Comparison of ENCODE assay signal across 25 cellular contexts in genomic region chr3:129375099-129375498, GRCh38. TPM values are rescaled to one million over a fixed set of nuclear protein-coding genes. Genes with fewer than 3 reads are reported as not detected.
DNase-seq lines count a peak whose midpoint lies in the region; ATAC-seq and TF ChIP-seq lines count a peak whose summit lies in the region.
"Had no signal": no experiment of that assay in that cellular context is flagged by ENCODE, and none has a peak within 500 bp of the region (broad histone marks: within the 10 kb centered on the region; RNA-seq: fewer than 3 reads in every experiment).

No MANE protein-coding gene starts in this region.

- H3K9me3 ChIP-seq in sigmoid colon, result no peaks in the 10 kb centered on the region
- H3K9me3 ChIP-seq: A549, BE2C had no signal

- no peak overlapping the region for H3K27ac ChIP-seq in sigmoid colon
- H3K27ac ChIP-seq: A549; BLaER1 treated with 17β-estradiol and CSF1 and Interleukin-3, amounts not matched to agents 10 nM and 100 nM had no signal

- no peaks in the 10 kb centered on the region for H3K4me1 ChIP-seq in sigmoid colon
- H3K4me1 ChIP-seq: BE2C; BLaER1 treated with 17β-estradiol and CSF1 and Interleukin-3, amounts not matched to agents 10 nM and 100 nM; HAP-1 had no signal

- DNase-seq in SK-N-DZ (ENCODE audit: low spot score), result peak; percentile 71
- DNase-seq in fibroblast of villous mesenchyme (ENCODE audit: low read depth), result peak; percentile 20
- no peak for DNase-seq in progenitor cell of endocrine pancreas (ENCODE audit: low spot score, unreplicated experiment)
- DNase-seq in sigmoid colon, result no peak
- no peak for DNase-seq in activated CD4-positive, CD25-positive, alpha-beta regulatory T cell treated with anti-CD3 and anti-CD28 coated beads, Interleukin-2, amount 50 U/mL, for 72 hours
- no peak for DNase-seq in natural killer cell treated with Interleukin-12 subunit alpha and Interleukin-12 subunit beta and Interleukin-15 and Interleukin-18, amount 100 ng/mL, for 72 hours (ENCODE audit: low spot score)
- DNase-seq: 8988T; ACHN; AML-193; BE2C; Calu3; CD4-positive, alpha-beta T cell; CD8-positive, alpha-beta memory T cell; COR-L47; DMS53; DMS79 treated with DMSO at 0.1 percent for 48 hours; GF-D8; GOT3; HFFc6 had no signal

- intact Hi-C loops in sigmoid colon (cut with DNase I), result no loop called here

- H3K36me3 Mint-ChIP-seq in progenitor cell of endocrine pancreas (ENCODE audit: insufficient read depth), result no peaks in the 10 kb centered on the region
- no peaks in the 10 kb centered on the region for H3K36me3 Mint-ChIP-seq in natural killer cell treated with Interleukin-12 subunit alpha and Interleukin-12 subunit beta and Interleukin-15 and Interleukin-18, amount 100 ng/mL, for 72 hours

- peak overlapping the region; percentile 43 for H3K4me3 Mint-ChIP-seq in progenitor cell of endocrine pancreas (ENCODE audit: low read depth)
- H3K4me3 Mint-ChIP-seq in natural killer cell treated with Interleukin-12 subunit alpha and Interleukin-12 subunit beta and Interleukin-15 and Interleukin-18, amount 100 ng/mL, for 72 hours, result no peak overlapping the region
- H3K4me3 Mint-ChIP-seq: CD14-positive monocyte; CD4-positive, alpha-beta T cell; CD8-positive, alpha-beta memory T cell; HFFc6 had no signal

- peak overlapping the region; percentile 23 for H3K27ac Mint-ChIP-seq in progenitor cell of endocrine pancreas
- H3K27ac Mint-ChIP-seq in natural killer cell treated with Interleukin-12 subunit alpha and Interleukin-12 subunit beta and Interleukin-15 and Interleukin-18, amount 100 ng/mL, for 72 hours, result no peak overlapping the region
- H3K27ac Mint-ChIP-seq: CD14-positive monocyte; CD4-positive, alpha-beta T cell; HFFc6 had no signal

- H3K4me3 ChIP-seq in fibroblast of villous mesenchyme (ENCODE audit: low read depth, low read length), result no peak overlapping the region
- no peak overlapping the region for H3K4me3 ChIP-seq in sigmoid colon
- H3K4me3 ChIP-seq: A549; BLaER1 treated with 17β-estradiol and CSF1 and Interleukin-3, amounts not matched to agents 10 nM and 100 nM; HAP-1 had no signal

- no peak for ATAC-seq in natural killer cell treated with Interleukin-12 subunit alpha and Interleukin-12 subunit beta and Interleukin-15 and Interleukin-18, amount 100 ng/mL, for 72 hours
- ATAC-seq: A549 had no signal

- TF ChIP-seq EP300 in sigmoid colon (IDR thresholded peaks at IDR 0.05), result no peak

- 84 to 89% methylated on average over 5 of the region's 5 CpGs for WGBS in sigmoid colon, 2 donors

- TF ChIP-seq POLR2A in sigmoid colon (IDR thresholded peaks at IDR 0.05), result no peak

- H3K27me3 ChIP-seq in sigmoid colon, result no peaks in the 10 kb centered on the region
- H3K27me3 ChIP-seq: BE2C; BLaER1 treated with 17β-estradiol and CSF1 and Interleukin-3, amounts not matched to agents 10 nM and 100 nM had no signal

- no peaks in the 10 kb centered on the region for H3K27me3 Mint-ChIP-seq in progenitor cell of endocrine pancreas
- no peaks in the 10 kb centered on the region for H3K27me3 Mint-ChIP-seq in natural killer cell treated with Interleukin-12 subunit alpha and Interleukin-12 subunit beta and Interleukin-15 and Interleukin-18, amount 100 ng/mL, for 72 hours
- H3K27me3 Mint-ChIP-seq: CD4-positive, alpha-beta T cell; CD8-positive, alpha-beta memory T cell had no signal

- no peaks in the 10 kb centered on the region for H3K9me3 Mint-ChIP-seq in progenitor cell of endocrine pancreas (ENCODE audit: low read depth)
- no peaks in the 10 kb centered on the region for H3K9me3 Mint-ChIP-seq in natural killer cell treated with Interleukin-12 subunit alpha and Interleukin-12 subunit beta and Interleukin-15 and Interleukin-18, amount 100 ng/mL, for 72 hours
- H3K9me3 Mint-ChIP-seq: CD4-positive, alpha-beta T cell; CD8-positive, alpha-beta memory T cell had no signal

- TF ChIP-seq CTCF in fibroblast of villous mesenchyme (IDR thresholded peaks at IDR 0.05; ENCODE audit: insufficient read depth, low read depth, low read length) (no peak), progenitor cell of endocrine pancreas (IDR thresholded peaks at IDR 0.05; ENCODE audit: unreplicated experiment) (no peak), sigmoid colon (IDR thresholded peaks at IDR 0.05) (no peak)

- H3K4me1 Mint-ChIP-seq in progenitor cell of endocrine pancreas (ENCODE audit: low read depth), result peaks cover 14% of the 10 kb centered on the region
- no peaks in the 10 kb centered on the region for H3K4me1 Mint-ChIP-seq in natural killer cell treated with Interleukin-12 subunit alpha and Interleukin-12 subunit beta and Interleukin-15 and Interleukin-18, amount 100 ng/mL, for 72 hours (ENCODE audit: low read depth in 2 of 2)
- H3K4me1 Mint-ChIP-seq: CD14-positive monocyte; CD8-positive, alpha-beta memory T cell had no signal

- no peaks in the 10 kb centered on the region for H3K36me3 ChIP-seq in sigmoid colon
- H3K36me3 ChIP-seq: BE2C, HAP-1 had no signal

RNA-seq across cellular contexts. Expression of gene EFCAB12, which starts 53.3 kb away (rescaled TPM):
- not detected in 2 replicates for polyA plus RNA-seq in SK-N-DZ (2014; cell fraction: cytosol; rRNA removed)
- polyA plus RNA-seq in SK-N-DZ (2014; cell fraction: nucleus; rRNA removed), result 0.08 TPM in 1 of 2 replicates, not detected in the other
- total RNA-seq in fibroblast of villous mesenchyme (not detected in 2 replicates), progenitor cell of endocrine pancreas (6.6 and 6.8 TPM in 2 replicates), sigmoid colon (under 1 TPM in 1 of 4 donors, not detected in 3; 0.36 TPM)
- polyA plus RNA-seq in sigmoid colon, result under 1 TPM in 2 of 3 donors, not detected in 1; 0.38 to 0.46 TPM
- total RNA-seq in natural killer cell treated with Interleukin-12 subunit alpha and Interleukin-12 subunit beta and Interleukin-15 and Interleukin-18, amount 100 ng/mL, for 72 hours, result 1 to 10 TPM; 1.0 to 2.3 TPM
- total RNA-seq: Daoy, G401 had no signal
- polyA plus RNA-seq: CD14-positive monocyte had no signal

Comparison
In these comparisons a context has a peak if more than half of its experiments do, and no peak if none do; other contexts are left out.
1. DNase-seq: peak in SK-N-DZ (single experiment) and fibroblast of villous mesenchyme (single experiment); none in progenitor cell of endocrine pancreas (single experiment), sigmoid colon (single experiment), activated CD4-positive, CD25-positive, alpha-beta regulatory T cell treated with anti-CD3 and anti-CD28 coated beads, Interleukin-2, amount 50 U/mL, for 72 hours (single experiment) and natural killer cell treated with Interleukin-12 subunit alpha and Interleukin-12 subunit beta and Interleukin-15 and Interleukin-18, amount 100 ng/mL, for 72 hours (single experiment).